Comparison of ENCODE assay signal across 8 cellular contexts in the genomic region with DNA sequence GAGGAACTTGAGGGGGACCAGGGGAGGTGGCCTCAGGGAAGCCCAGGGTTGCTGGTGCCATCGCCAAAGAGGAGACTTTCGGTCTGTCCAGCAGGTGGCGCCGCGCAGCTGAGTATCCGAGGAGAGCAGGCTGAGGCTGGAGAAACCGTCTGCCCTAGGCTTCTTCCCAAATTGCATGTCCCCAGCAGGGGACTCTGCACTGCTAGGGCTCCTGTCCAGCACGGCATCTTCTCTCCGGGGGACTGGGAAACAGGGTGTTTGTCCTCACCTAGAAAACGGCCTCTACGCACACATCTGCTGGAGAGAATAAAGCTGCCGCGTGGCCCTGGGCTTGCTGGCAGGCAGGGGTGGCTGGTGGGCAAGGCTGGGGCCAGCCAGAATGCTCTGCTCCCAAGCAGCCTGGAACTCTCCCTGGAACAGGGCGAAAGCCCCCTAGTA.
DNase-seq lines count a peak whose midpoint lies in the region; ATAC-seq and TF ChIP-seq lines count a peak whose summit lies in the region.

No MANE protein-coding gene starts in this region.

- CTCF ChIA-PET in activated naive CD4-positive, alpha-beta T cell treated with anti-CD3 and anti-CD28 coated beads, Interleukin-2, amount 10 ng/mL, durations not matched to agents 7 days and 5 days (lab: Charles Lee), result interaction anchor here (0.6 to 2.5 kb wide), 16 partner anchors 9 to 480 kb away, joined by 3 to 27 read pairs (median 4); no protein-coding TSS in a partner anchor

- peak; percentile 93 for TF ChIP-seq CTCF in H9 (conservative IDR thresholded peaks at IDR 0.05)
- TF ChIP-seq CTCF in Loucy (conservative IDR thresholded peaks at IDR 0.05; ENCODE audit: low read length), result peak; percentile 93
- TF ChIP-seq CTCF in cardiac muscle cell (IDR thresholded peaks at IDR 0.05; ENCODE audit: low read depth, low read length), result peak; percentile 92
- TF ChIP-seq CTCF in prostate gland (IDR thresholded peaks at IDR 0.05), result peak; percentile 63 to 85 (median 76)

- no peaks in the 10 kb centered on the region for H3K4me1 ChIP-seq in H9 (ENCODE audit: insufficient read depth, low read length)
- H3K4me1 ChIP-seq in Loucy (ENCODE audit: insufficient read depth, low read length, poor library complexity, severe bottlenecking), result no peaks in the 10 kb centered on the region
- H3K4me1 ChIP-seq in cardiac muscle cell (ENCODE audit: low read depth), result peaks cover 7% of the 10 kb centered on the region
- H3K4me1 ChIP-seq in prostate gland (replicated peaks), result no peaks in the 10 kb centered on the region
- H3K4me1 ChIP-seq in aorta (ENCODE audit: control insufficient read depth in 1 of 2, insufficient read depth in 2 of 2, low read length in 2 of 2), result no peaks in the 10 kb centered on the region

- H3K27me3 Mint-ChIP-seq in H9 (ENCODE audit: low read depth), result no peaks in the 10 kb centered on the region
- H3K27me3 Mint-ChIP-seq in activated naive CD4-positive, alpha-beta T cell treated with anti-CD3 and anti-CD28 coated beads, Interleukin-2, amount 10 ng/mL, durations not matched to agents 7 days and 5 days, result peaks cover 12% of the 10 kb centered on the region

- no peaks in the 10 kb centered on the region for H3K9me2 ChIP-seq in Loucy (replicated peaks; ENCODE audit: low read depth, low read length)

- no peaks in the 10 kb centered on the region for H3K36me3 Mint-ChIP-seq in H9 (ENCODE audit: insufficient read depth in 1 of 3, low read depth in 3 of 3)
- H3K36me3 Mint-ChIP-seq in activated naive CD4-positive, alpha-beta T cell treated with anti-CD3 and anti-CD28 coated beads, Interleukin-2, amount 10 ng/mL, durations not matched to agents 7 days and 5 days, result no peaks in the 10 kb centered on the region

- H2BK120ac ChIP-seq in H9 (ENCODE audit: low read depth, low read length, poor library complexity, severe bottlenecking), result no peak overlapping the region

- no CpG with 5 or more reads among the region's 14 CpGs for WGBS in H9 (ENCODE audit: extremely low coverage, insufficient read length, low lambda C conversion rate)
- WGBS in prostate gland, result 13% methylated on average over 13 of the region's 14 CpGs
- WGBS in aorta, 2 donors, result 11 to 13% methylated on average over 14 of the region's 14 CpGs

- DNase-seq in GM04504 (ENCODE audit: low read depth) (peak; percentile 24), H9 (peak; percentile 93), SK-N-MC (ENCODE audit: low read depth, low spot score) (peak; percentile 34), cardiac muscle cell (ENCODE audit: low read depth in 1 of 2, low spot score in 1 of 2) (peak; percentile 73 to 92), prostate gland (ENCODE audit: low spot score) (peak; percentile 74), aorta (peak; percentile 85 to 94)
- peak; percentile 80 for DNase-seq in activated naive CD4-positive, alpha-beta T cell treated with anti-CD3 and anti-CD28 coated beads, Interleukin-2, amount 10 ng/mL, durations not matched to agents 7 days and 5 days

- no peak overlapping the region for H4K8ac ChIP-seq in H9 (replicated peaks; ENCODE audit: insufficient read length, low read depth, low read length)

- no peak for TF ChIP-seq POLR2A in prostate gland (IDR thresholded peaks at IDR 0.05)

- H3K27me3 ChIP-seq in H9 (ENCODE audit: insufficient read depth, low read length), result no peaks in the 10 kb centered on the region
- H3K27me3 ChIP-seq in Loucy (ENCODE audit: insufficient read depth, low read length, poor library complexity, severe bottlenecking), result no peaks in the 10 kb centered on the region
- H3K27me3 ChIP-seq in cardiac muscle cell, result no peaks in the 10 kb centered on the region
- H3K27me3 ChIP-seq in prostate gland (replicated peaks; ENCODE audit: insufficient read depth), result no peaks in the 10 kb centered on the region
- no peaks in the 10 kb centered on the region for H3K27me3 ChIP-seq in aorta (ENCODE audit: control insufficient read depth in 1 of 2, insufficient read depth in 2 of 2, low read length in 1 of 2)

- H3K79me2 ChIP-seq in H9 (ENCODE audit: insufficient read depth, low read length) (no peaks in the 10 kb centered on the region), Loucy (ENCODE audit: insufficient read depth, low read length) (no peaks in the 10 kb centered on the region)

- no peaks in the 10 kb centered on the region for H3F3A ChIP-seq in Loucy (ENCODE audit: low read depth)

- H3K9me3 ChIP-seq in H9 (ENCODE audit: control insufficient read depth, low read depth, low read length) (no peaks in the 10 kb centered on the region), Loucy (ENCODE audit: insufficient read depth, low read depth, low read length) (no peaks in the 10 kb centered on the region), SK-N-MC (ENCODE audit: low read depth, low read length) (no peaks in the 10 kb centered on the region), cardiac muscle cell (ENCODE audit: low read depth) (no peaks in the 10 kb centered on the region), prostate gland (no peaks in the 10 kb centered on the region), aorta (ENCODE audit: control insufficient read depth, low read length) (no peaks in the 10 kb centered on the region)

- no peaks in the 10 kb centered on the region for H3K23me2 ChIP-seq in H9 (ENCODE audit: insufficient read length, low read depth, low read length, poor library complexity, severe bottlenecking)

- no peak overlapping the region for H3K4me3 ChIP-seq in Loucy (ENCODE audit: low read length, poor library complexity, severe bottlenecking)
- H3K4me3 ChIP-seq in SK-N-MC, result no peak overlapping the region
- H3K4me3 ChIP-seq in cardiac muscle cell, result no peak overlapping the region
- H3K4me3 ChIP-seq in prostate gland, result no peak overlapping the region
- H3K4me3 ChIP-seq in aorta (ENCODE audit: low read length in 2 of 2), result no peak overlapping the region

- H2BK12ac ChIP-seq in H9 (ENCODE audit: insufficient read length, low read depth, low read length), result no peak overlapping the region

- no peak overlapping the region for H3K18ac ChIP-seq in H9 (ENCODE audit: insufficient read length, low read depth, low read length)

- H3K36me3 ChIP-seq in Loucy (ENCODE audit: insufficient read depth, low read length) (no peaks in the 10 kb centered on the region), SK-N-MC (ENCODE audit: insufficient read depth, low read length) (no peaks in the 10 kb centered on the region), cardiac muscle cell (no peaks in the 10 kb centered on the region), prostate gland (no peaks in the 10 kb centered on the region), aorta (ENCODE audit: control insufficient read depth in 1 of 2, insufficient read depth in 2 of 2, low read length in 1 of 2) (no peaks in the 10 kb centered on the region)

- no peak overlapping the region for H2BK15ac ChIP-seq in H9 (ENCODE audit: low read depth, low read length)

- no peak overlapping the region for H4K91ac ChIP-seq in H9 (ENCODE audit: insufficient read length, low read depth, low read length)

- H4K20me1 ChIP-seq in H9 (ENCODE audit: control insufficient read depth, insufficient read depth, insufficient read length) (no peaks in the 10 kb centered on the region), Loucy (ENCODE audit: insufficient read depth, low read length, poor library complexity, severe bottlenecking) (no peaks in the 10 kb centered on the region)

- no peak overlapping the region for H3K4ac ChIP-seq in H9 (ENCODE audit: low read depth, low read length)

- H2BK20ac ChIP-seq in H9 (ENCODE audit: low read depth, low read length, poor library complexity, severe bottlenecking), result no peak overlapping the region

- H3K79me1 ChIP-seq in H9 (ENCODE audit: insufficient read depth, low read depth, low read length, poor library complexity, severe bottlenecking), result no peaks in the 10 kb centered on the region

- H3K27ac ChIP-seq in H9 (ENCODE audit: insufficient read length, low read depth, low read length), result no peak overlapping the region
- no peak overlapping the region for H3K27ac ChIP-seq in SK-N-MC
- no peak overlapping the region for H3K27ac ChIP-seq in cardiac muscle cell
- no peak overlapping the region for H3K27ac ChIP-seq in prostate gland
- no peak overlapping the region for H3K27ac ChIP-seq in aorta (ENCODE audit: low read depth in 1 of 2, low read length in 2 of 2)

- no peak overlapping the region for H4K5ac ChIP-seq in H9 (ENCODE audit: insufficient read length, low read depth, low read length)

- no peak overlapping the region for H3K14ac ChIP-seq in H9 (ENCODE audit: insufficient read depth, low read length)

- peaks cover 7 to 9% of the 10 kb centered on the region in 2 experiments; a peak in 2 of 4 replicates for H3K4me1 Mint-ChIP-seq in H9
- H3K4me1 Mint-ChIP-seq in activated naive CD4-positive, alpha-beta T cell treated with anti-CD3 and anti-CD28 coated beads, Interleukin-2, amount 10 ng/mL, durations not matched to agents 7 days and 5 days, result no peaks in the 10 kb centered on the region

- no peaks in the 10 kb centered on the region; a peak in 1 of 5 replicates for H3K9me3 Mint-ChIP-seq in H9
- no peaks in the 10 kb centered on the region for H3K9me3 Mint-ChIP-seq in activated naive CD4-positive, alpha-beta T cell treated with anti-CD3 and anti-CD28 coated beads, Interleukin-2, amount 10 ng/mL, durations not matched to agents 7 days and 5 days

- peak; percentile 82 for ATAC-seq in aorta (ENCODE audit: low FRiP score)

- H3K4me3 Mint-ChIP-seq in H9, result no peak overlapping the region
- no peak overlapping the region for H3K4me3 Mint-ChIP-seq in activated naive CD4-positive, alpha-beta T cell treated with anti-CD3 and anti-CD28 coated beads, Interleukin-2, amount 10 ng/mL, durations not matched to agents 7 days and 5 days

- no peak overlapping the region for H3K56ac ChIP-seq in H9 (ENCODE audit: insufficient read length, low read depth, low read length)

- H2BK5ac ChIP-seq in H9 (ENCODE audit: insufficient read length, low read length), result no peak overlapping the region

- H2AK5ac ChIP-seq in H9 (ENCODE audit: insufficient read length, low read length), result no peak overlapping the region

- H3K9ac ChIP-seq in H9 (ENCODE audit: extremely low read depth, insufficient read length, low read length) (no peak overlapping the region), Loucy (ENCODE audit: low read depth, low read length, poor library complexity, severe bottlenecking) (no peak overlapping the region), SK-N-MC (ENCODE audit: insufficient read length) (no peak overlapping the region)

- no peak overlapping the region for H3T11ph ChIP-seq in H9 (ENCODE audit: low read length)

- no peak overlapping the region for H3K4me2 ChIP-seq in H9 (ENCODE audit: insufficient read depth, insufficient read length, low read length)
- no peak overlapping the region for H3K4me2 ChIP-seq in Loucy (ENCODE audit: low read depth, low read length, poor library complexity, severe bottlenecking)

- intact Hi-C loops in prostate gland (cut with DNase I), result no loop called here
- intact Hi-C loops in aorta (cut with DNase I), result loop anchor here in 1 of 2 donors (10.0 kb wide), 1 partner anchor 225 kb away; no protein-coding TSS in a partner anchor

- no peak overlapping the region for H3K23ac ChIP-seq in H9 (ENCODE audit: insufficient read length, low read depth, low read length)

- no peak overlapping the region for H2AFZ ChIP-seq in H9 (ENCODE audit: low read length)
- H2AFZ ChIP-seq in Loucy (ENCODE audit: low read length), result peak overlapping the region; percentile 61; the same call in 1 of the 2 replicates

- H3K27ac Mint-ChIP-seq in H9, result no peak overlapping the region
- H3K27ac Mint-ChIP-seq in activated naive CD4-positive, alpha-beta T cell treated with anti-CD3 and anti-CD28 coated beads, Interleukin-2, amount 10 ng/mL, durations not matched to agents 7 days and 5 days, result no peak overlapping the region

Comparison
In these comparisons a context has a peak if more than half of its experiments do, and no peak if none do; other contexts are left out.
1. DNase-seq: peak in every context shown above with its lines; median percentile 93 in H9; 90 in aorta; 82 in cardiac muscle cell; 80 in activated naive CD4-positive, alpha-beta T cell treated with anti-CD3 and anti-CD28 coated beads, Interleukin-2, amount 10 ng/mL, durations not matched to agents 7 days and 5 days; 74 in prostate gland; 34 in SK-N-MC; 24 in GM04504.